Comparison of ENCODE assay signal across 8 cellular contexts in the genomic region with DNA sequence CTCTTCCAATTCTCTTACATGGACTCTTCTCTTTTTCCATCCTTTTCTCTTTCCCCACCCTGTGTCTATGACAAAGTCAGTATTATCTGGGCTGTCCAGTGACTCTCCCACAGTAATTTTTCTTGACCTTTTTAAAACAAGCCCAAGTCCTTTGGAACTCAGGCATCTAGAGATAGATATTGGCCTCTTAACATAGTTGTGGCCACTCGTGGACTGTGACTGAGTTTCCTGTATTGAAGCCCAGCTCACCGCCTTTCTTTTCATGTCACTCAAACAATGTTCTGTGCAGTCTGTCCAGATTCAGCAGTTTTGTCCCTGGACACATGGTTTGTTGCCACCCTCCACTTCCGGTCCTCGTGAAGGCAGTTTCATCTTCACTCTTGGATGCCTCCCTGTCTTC.
"Had no signal": no experiment of that assay in that cellular context is flagged by ENCODE, and none has a peak within 500 bp of the region (broad histone marks: within the 10 kb centered on the region; RNA-seq: fewer than 3 reads in every experiment).

No MANE protein-coding gene starts in this region.

- H3K4me3 ChIP-seq: GM23248, HAP-1 had no signal

- FAIRE-seq: HepG2 had no signal

- H3K9ac ChIP-seq: GM23248 had no signal

- H3K9me3 ChIP-seq: HAP-1 had no signal

- H3K27ac ChIP-seq: GM23248, HL-60 had no signal

- DNase-seq: GM23248, GOT3, H7, HFFc6 had no signal

- H3K36me3 ChIP-seq: HAP-1 had no signal

- H2AFZ ChIP-seq: GM23248 had no signal

- ATAC-seq: HCT116, HepG2 had no signal
